ENCODE assay signal across 9 cellular contexts in genomic region chr2:233350708-233351107, GRCh38. TPM values are rescaled to one million over a fixed set of nuclear protein-coding genes. Genes with fewer than 3 reads are reported as not detected.
DNase-seq lines count a peak whose midpoint lies in the region; ATAC-seq and TF ChIP-seq lines count a peak whose summit lies in the region.
"Had no signal": no experiment of that assay in that cellular context is flagged by ENCODE, and none has a peak within 500 bp of the region (broad histone marks: within the 10 kb centered on the region; RNA-seq: fewer than 3 reads in every experiment).

No MANE protein-coding gene starts in this region.

- DNase-seq in AG04450 (ENCODE audit: low read depth, low spot score) (peak; percentile 42), H4 (ENCODE audit: low spot score) (peak; percentile 93), RWPE2 (ENCODE audit: low spot score) (peak; percentile 84), chondrocyte (ENCODE audit: low spot score) (no peak), osteocyte (ENCODE audit: extremely low spot score, unreplicated experiment) (no peak), germinal center (ENCODE audit: low spot score) (no peak), NCI-H2171 (lab: John Stamatoyannopoulos, UW) (no peak)

- H3K27ac ChIP-seq in AG04450 (ENCODE audit: low read depth, low read length) (no peak overlapping the region), RWPE2 (ENCODE audit: poor library complexity, severe bottlenecking) (peak overlapping the region; percentile 45)

- no peak overlapping the region for H3K4me3 Mint-ChIP-seq in chondrocyte (ENCODE audit: unreplicated experiment)
- H3K4me3 Mint-ChIP-seq in osteocyte (ENCODE audit: unreplicated experiment), result peak overlapping the region; percentile 27
- H3K4me3 Mint-ChIP-seq: dendritic cell treated with granulocyte-macrophage colony-stimulating factor and Interleukin-4, amounts not matched to agents 40 ng/mL and 50 ng/mL, for 4 days had no signal

- peaks cover under 1% of the 10 kb centered on the region; the same call in 1 of the 2 replicates for H3K36me3 ChIP-seq in RWPE2 (ENCODE audit: low read depth)

- POLR2A ChIA-PET in AG04450 (lab: Yijun Ruan, JAX), result no interaction called here

- H3K4me1 Mint-ChIP-seq in chondrocyte (ENCODE audit: low read depth) (peaks cover 48% of the 10 kb centered on the region), osteocyte (ENCODE audit: unreplicated experiment) (peaks cover 55% of the 10 kb centered on the region)

- H3K27me3 ChIP-seq in AG04450 (ENCODE audit: control insufficient read depth, insufficient read depth, low read length) (peaks cover 4% of the 10 kb centered on the region), RWPE2 (ENCODE audit: insufficient read depth, poor library complexity, severe bottlenecking) (no peaks in the 10 kb centered on the region)

- H3K36me3 Mint-ChIP-seq in chondrocyte (ENCODE audit: low read depth) (no peaks in the 10 kb centered on the region), osteocyte (ENCODE audit: unreplicated experiment) (no peaks in the 10 kb centered on the region)

- H3K4me1 ChIP-seq in RWPE2 (ENCODE audit: insufficient read depth, poor library complexity, severe bottlenecking), result peaks cover 25% of the 10 kb centered on the region

- H3K27me3 Mint-ChIP-seq in chondrocyte (ENCODE audit: low read depth), result no peaks in the 10 kb centered on the region
- H3K27me3 Mint-ChIP-seq in osteocyte (ENCODE audit: unreplicated experiment), result no peaks in the 10 kb centered on the region
- H3K27me3 Mint-ChIP-seq: dendritic cell treated with granulocyte-macrophage colony-stimulating factor and Interleukin-4, amounts not matched to agents 40 ng/mL and 50 ng/mL, for 4 days had no signal

- TF ChIP-seq CTCF in AG04450 (IDR thresholded peaks at IDR 0.05; ENCODE audit: low read depth, low read length) (peak; percentile 16; the same call in 1 of the 2 replicates), RWPE2 (IDR thresholded peaks at IDR 0.05; ENCODE audit: poor library complexity, severe bottlenecking) (peak; percentile 26), chondrocyte (IDR thresholded peaks at IDR 0.05) (peak; percentile 43), osteocyte (IDR thresholded peaks at IDR 0.05) (peak; percentile 7)

- ATAC-seq in RWPE2 (ENCODE audit: low read depth) (peak; percentile 93), HG03196 (IDR thresholded peaks at IDR 0.05; ENCODE audit: unreplicated experiment) (no peak)

- H3K27ac Mint-ChIP-seq in chondrocyte (ENCODE audit: unreplicated experiment) (peak overlapping the region; percentile 87), osteocyte (ENCODE audit: unreplicated experiment) (peak overlapping the region; percentile 85)

- H3K9me3 ChIP-seq in AG04450 (ENCODE audit: control insufficient read depth, insufficient read depth, low read length) (peaks cover 8% of the 10 kb centered on the region; the same call in 1 of the 2 replicates), RWPE2 (ENCODE audit: severe bottlenecking) (no peaks in the 10 kb centered on the region)

- H3K4me3 ChIP-seq in AG04450 (ENCODE audit: low read depth, low read length) (no peak overlapping the region), RWPE2 (ENCODE audit: severe bottlenecking) (no peak overlapping the region)

- H3K9me3 Mint-ChIP-seq in chondrocyte (ENCODE audit: low read depth) (no peaks in the 10 kb centered on the region), osteocyte (ENCODE audit: unreplicated experiment) (no peaks in the 10 kb centered on the region)
- H3K9me3 Mint-ChIP-seq: dendritic cell treated with granulocyte-macrophage colony-stimulating factor and Interleukin-4, amounts not matched to agents 40 ng/mL and 50 ng/mL, for 4 days had no signal

- CTCF ChIA-PET in AG04450 (lab: Charles Lee), result no interaction called here

RNA-seq across cellular contexts. Expression of gene DGKD, which starts 3.6 kb away (rescaled TPM):
- 9.1 and 10.8 TPM in 2 replicates for polyA plus RNA-seq in AG04450 (2011; rRNA removed)
- 25.9 and 34.3 TPM in 2 replicates for polyA minus RNA-seq in AG04450 (2011; rRNA and poly(A)+ RNA removed)
- total RNA-seq in H4 (2014; rRNA removed; shearing (Covaris generic)), result 33.4 and 34.3 TPM in 2 replicates
- total RNA-seq in chondrocyte, result 56.9 to 67.1 TPM (median 66.3 TPM) in 3 replicates
- total RNA-seq in osteocyte, result 65.4 and 70.5 TPM in 2 replicates

RNA-seq across cellular contexts. Expression of gene SAG, which starts 43.1 kb away (rescaled TPM):
- not detected in 2 replicates for polyA plus RNA-seq in AG04450 (2011; rRNA removed)
- polyA minus RNA-seq in AG04450 (2011; rRNA and poly(A)+ RNA removed), result not detected in 2 replicates
- total RNA-seq in H4 (2014; rRNA removed; shearing (Covaris generic)), result not detected in 2 replicates
- total RNA-seq in chondrocyte (not detected in 3 replicates), osteocyte (not detected in 2 replicates)

Comparison
In these comparisons a context has a peak if more than half of its experiments do, and no peak if none do; other contexts are left out.
1. DNase-seq: peak in AG04450 (single experiment), H4 (single experiment) and RWPE2 (single experiment); none in chondrocyte (single experiment), osteocyte (single experiment), germinal center (single experiment) and NCI-H2171 (single experiment).
2. Peak in every context shown above with its lines, with median percentiles within 50 percentile points of each other: CTCF ChIP-seq.